34 cellular contexts compared by ENCODE assay signal in genomic region chr2:137207030-137207429, GRCh38.
"Had no signal": no experiment of that assay in that cellular context is flagged by ENCODE, and none has a peak within 500 bp of the region (broad histone marks: within the 10 kb centered on the region; RNA-seq: fewer than 3 reads in every experiment).

No MANE protein-coding gene starts in this region.

- H3K27me3 Mint-ChIP-seq: activated CD4-positive, alpha-beta T cell treated with anti-CD3 and anti-CD28 coated beads for 36 hours; activated CD4-positive, alpha-beta T cell treated with anti-CD3 and anti-CD28 coated beads, Interleukin-2, amount 10 ng/mL, durations not matched to agents 7 days and 5 days; activated naive CD4-positive, alpha-beta T cell treated with anti-CD3 and anti-CD28 coated beads, Interleukin-2, amount 50 U/mL, for 24 hours; activated naive CD8-positive, alpha-beta T cell treated with anti-CD3 and anti-CD28 coated beads, Interleukin-2, amount 10 ng/mL, durations not matched to agents 7 days and 5 days; central memory CD8-positive, alpha-beta T cell had no signal

- H3K9me3 ChIP-seq: ascending aorta, MG63, SJCRH30 had no signal

- H3K27ac Mint-ChIP-seq: activated CD4-positive, alpha-beta T cell treated with anti-CD3 and anti-CD28 coated beads for 36 hours; activated CD4-positive, alpha-beta T cell treated with anti-CD3 and anti-CD28 coated beads, Interleukin-2, amount 10 ng/mL, durations not matched to agents 7 days and 5 days; activated CD8-positive, alpha-beta T cell treated with anti-CD3 and anti-CD28 coated beads, Interleukin-2, amount 10 ng/mL, durations not matched to agents 7 days and 5 days; activated naive CD4-positive, alpha-beta T cell treated with anti-CD3 and anti-CD28 coated beads, Interleukin-2, amount 50 U/mL, for 24 hours; activated naive CD8-positive, alpha-beta T cell treated with anti-CD3 and anti-CD28 coated beads, Interleukin-2, amount 10 ng/mL, durations not matched to agents 7 days and 5 days; activated T-cell treated with anti-CD3 and anti-CD28 coated beads, Interleukin-2, amount 50 U/mL, for 24 hours; activated T-helper 2 cell treated with anti-CD3 and anti-CD28 coated beads, Interferon-gamma antibody, Interleukin-2, Interleukin-4, amounts not matched to agents 10 μg/mL and 5 μg/mL and 100 μg/mL, durations not matched to agents 14 hours and 24 hours and 36 hours; T-helper 1 cell treated with Interleukin-12 subunit alpha and Interleukin-12 subunit beta and Interleukin-4 antibody, amounts not matched to agents 30 μg/mL and 1 μg/mL, for 36 hours; T-helper 2 cell treated with Interferon-gamma antibody and Interleukin-4, amounts not matched to agents 5 μg/mL and 100 μg/mL, for 36 hours had no signal

- H3K4me3 ChIP-seq: ascending aorta, cardiac muscle cell, MG63, SJCRH30, SK-N-MC had no signal

- H3K36me3 Mint-ChIP-seq: activated naive CD4-positive, alpha-beta T cell treated with anti-CD3 and anti-CD28 coated beads, Interleukin-2, amount 50 U/mL, for 24 hours; activated naive CD8-positive, alpha-beta T cell treated with anti-CD3 and anti-CD28 coated beads, Interleukin-2, amount 10 ng/mL, durations not matched to agents 7 days and 5 days had no signal

- H3K9me3 Mint-ChIP-seq: activated CD4-positive, alpha-beta T cell treated with anti-CD3 and anti-CD28 coated beads, Interleukin-2, amount 10 ng/mL, durations not matched to agents 7 days and 5 days; activated naive CD4-positive, alpha-beta T cell treated with anti-CD3 and anti-CD28 coated beads, Interleukin-2, amount 50 U/mL, for 24 hours; activated naive CD8-positive, alpha-beta T cell treated with anti-CD3 and anti-CD28 coated beads, Interleukin-2, amount 10 ng/mL, durations not matched to agents 7 days and 5 days; activated T-helper 2 cell treated with anti-CD3 and anti-CD28 coated beads, Interferon-gamma antibody, Interleukin-2, Interleukin-4, amounts not matched to agents 10 μg/mL and 5 μg/mL and 100 μg/mL, durations not matched to agents 14 hours and 24 hours and 36 hours; T-helper 1 cell treated with Interleukin-12 subunit alpha and Interleukin-12 subunit beta and Interleukin-4 antibody, amounts not matched to agents 30 μg/mL and 1 μg/mL, for 36 hours; T-helper 2 cell treated with Interferon-gamma antibody and Interleukin-4, amounts not matched to agents 5 μg/mL and 100 μg/mL, for 36 hours had no signal

- H3K27me3 ChIP-seq: ascending aorta, cardiac muscle cell, SJCRH30 had no signal

- H3K4me1 ChIP-seq: ascending aorta, SJCRH30 had no signal

- H3K4me3 Mint-ChIP-seq: activated CD4-positive, alpha-beta T cell treated with anti-CD3 and anti-CD28 coated beads for 36 hours; activated CD4-positive, alpha-beta T cell treated with anti-CD3 and anti-CD28 coated beads, Interleukin-2, amount 10 ng/mL, durations not matched to agents 7 days and 5 days; activated CD8-positive, alpha-beta T cell treated with anti-CD3 and anti-CD28 coated beads, Interleukin-2, amount 10 ng/mL, durations not matched to agents 7 days and 5 days; activated naive CD4-positive, alpha-beta T cell treated with anti-CD3 and anti-CD28 coated beads, Interleukin-2, amount 50 U/mL, for 24 hours; activated naive CD8-positive, alpha-beta T cell treated with anti-CD3 and anti-CD28 coated beads, Interleukin-2, amount 10 ng/mL, durations not matched to agents 7 days and 5 days; activated T-cell treated with anti-CD3 and anti-CD28 coated beads, Interleukin-2, amount 50 U/mL, for 24 hours; central memory CD8-positive, alpha-beta T cell; T-helper 1 cell treated with Interleukin-12 subunit alpha and Interleukin-12 subunit beta and Interleukin-4 antibody, amounts not matched to agents 30 μg/mL and 1 μg/mL, for 36 hours; T-helper 2 cell treated with Interferon-gamma antibody and Interleukin-4, amounts not matched to agents 5 μg/mL and 100 μg/mL, for 36 hours had no signal

- H3K4me1 Mint-ChIP-seq: activated CD4-positive, alpha-beta T cell treated with anti-CD3 and anti-CD28 coated beads for 36 hours; activated CD4-positive, alpha-beta T cell treated with anti-CD3 and anti-CD28 coated beads, Interleukin-2, amount 10 ng/mL, durations not matched to agents 7 days and 5 days; activated naive CD4-positive, alpha-beta T cell treated with anti-CD3 and anti-CD28 coated beads, Interleukin-2, amount 50 U/mL, for 24 hours; activated naive CD8-positive, alpha-beta T cell treated with anti-CD3 and anti-CD28 coated beads, Interleukin-2, amount 10 ng/mL, durations not matched to agents 7 days and 5 days; central memory CD8-positive, alpha-beta T cell had no signal

- H3K36me3 ChIP-seq: ascending aorta, cardiac muscle cell, MG63, SJCRH30 had no signal

- DNase-seq: activated CD4-positive, alpha-beta T cell treated with anti-CD3 and anti-CD28 coated beads for 36 hours; activated CD4-positive, alpha-beta T cell treated with anti-CD3 and anti-CD28 coated beads, Interleukin-2, amount 10 ng/mL, durations not matched to agents 7 days and 5 days; activated CD4-positive, alpha-beta T cell treated with anti-CD3 and anti-CD28 coated beads, Interleukin-2, amount 50 U/mL, for 48 hours; activated CD8-positive, alpha-beta T cell treated with anti-CD3 and anti-CD28 coated beads, Interleukin-2, amount 10 ng/mL, durations not matched to agents 7 days and 5 days; activated gamma-delta T cell; activated naive CD4-positive, alpha-beta T cell treated with Interleukin-2 at 50 U/mL for 16 hours; activated naive CD8-positive, alpha-beta T cell treated with anti-CD3 and anti-CD28 coated beads, Interleukin-2, amount 10 ng/mL, durations not matched to agents 7 days and 5 days; activated T-cell treated with anti-CD3 and anti-CD28 coated beads, Interleukin-2, amount 50 U/mL, for 24 hours; amygdala; Kasumi-1; MG63; NCI-H1048; NCI-H1105 treated with DMSO at 0.1 percent for 48 hours; NCI-H1436; NCI-H1694; NCI-H1930; NCI-H2081 treated with DMSO at 0.1 percent for 48 hours; NCI-H226; NCI-H446 treated with DMSO at 0.1 percent for 48 hours; NCI-H524; NCI-H69; SHP77; SJCRH30 had no signal

- ATAC-seq: activated CD4-positive, alpha-beta T cell treated with anti-CD3 and anti-CD28 coated beads for 36 hours; activated CD4-positive, CD25-positive, alpha-beta regulatory T cell treated with anti-CD3 and anti-CD28 coated beads, Interleukin-2, amount 50 U/mL, for 24 hours; activated CD8-positive, alpha-beta T cell treated with anti-CD3 and anti-CD28 coated beads, Interleukin-2, amount 10 ng/mL, durations not matched to agents 7 days and 5 days; Panc1 had no signal

- H3K27ac ChIP-seq: ascending aorta, cardiac muscle cell, SJCRH30, SK-N-MC had no signal

- FAIRE-seq: TTC549 had no signal
